1 cellular context compared by ENCODE assay signal in genomic region chr1:154324241-154324640, GRCh38.
TF ChIP-seq lines count a peak whose summit lies in the region.

No MANE protein-coding gene starts in this region.

TF ChIP-seq in IMR-90, 13 proteins besides CTCF, POLR2A, EP300 and RAD21:
- TF ChIP-seq ELK1 (IDR thresholded peaks at IDR 0.05; ENCODE audit: borderline replicate concordance, low read depth, low read length): no peak
- no peak for TF ChIP-seq BHLHE40 (IDR thresholded peaks at IDR 0.05; ENCODE audit: low read depth, low read length)
- TF ChIP-seq SMC3 (IDR thresholded peaks at IDR 0.05; ENCODE audit: low read depth, low read length): no peak
- no peak for TF ChIP-seq RCOR1 (IDR thresholded peaks at IDR 0.05; ENCODE audit: insufficient replicate concordance, low read length)
- no peak for TF ChIP-seq CHD1 (IDR thresholded peaks at IDR 0.05; ENCODE audit: low read depth, low read length)
- no peak for TF ChIP-seq MXI1 (IDR thresholded peaks at IDR 0.05; ENCODE audit: borderline replicate concordance, low read depth, low read length)
- TF ChIP-seq RFX5 (IDR thresholded peaks at IDR 0.05; ENCODE audit: low read depth, low read length): no peak
- no peak for TF ChIP-seq USF2 (IDR thresholded peaks at IDR 0.05; ENCODE audit: low read depth, low read length)
- TF ChIP-seq MAZ (IDR thresholded peaks at IDR 0.05; ENCODE audit: borderline replicate concordance, low read depth, low read length): no peak
- TF ChIP-seq FOS (IDR thresholded peaks at IDR 0.05; ENCODE audit: low read depth, low read length): no peak
- TF ChIP-seq NFE2L2 (IDR thresholded peaks at IDR 0.05; ENCODE audit: low read depth, low read length): no peak
- TF ChIP-seq MAFK (IDR thresholded peaks at IDR 0.05; ENCODE audit: low read depth, low read length): no peak
- TF ChIP-seq CEBPB (IDR thresholded peaks at IDR 0.05; ENCODE audit: low read depth, low read length): no peak
